1 cellular context compared by ENCODE assay signal in genomic region chr2:26351375-26352090, GRCh38.
TF ChIP-seq lines count a peak whose summit lies in the region.

No MANE protein-coding gene starts in this region.

TF ChIP-seq in WTC11, 78 proteins besides CTCF, POLR2A, EP300 and RAD21:
- TF ChIP-seq, protein P1, sequence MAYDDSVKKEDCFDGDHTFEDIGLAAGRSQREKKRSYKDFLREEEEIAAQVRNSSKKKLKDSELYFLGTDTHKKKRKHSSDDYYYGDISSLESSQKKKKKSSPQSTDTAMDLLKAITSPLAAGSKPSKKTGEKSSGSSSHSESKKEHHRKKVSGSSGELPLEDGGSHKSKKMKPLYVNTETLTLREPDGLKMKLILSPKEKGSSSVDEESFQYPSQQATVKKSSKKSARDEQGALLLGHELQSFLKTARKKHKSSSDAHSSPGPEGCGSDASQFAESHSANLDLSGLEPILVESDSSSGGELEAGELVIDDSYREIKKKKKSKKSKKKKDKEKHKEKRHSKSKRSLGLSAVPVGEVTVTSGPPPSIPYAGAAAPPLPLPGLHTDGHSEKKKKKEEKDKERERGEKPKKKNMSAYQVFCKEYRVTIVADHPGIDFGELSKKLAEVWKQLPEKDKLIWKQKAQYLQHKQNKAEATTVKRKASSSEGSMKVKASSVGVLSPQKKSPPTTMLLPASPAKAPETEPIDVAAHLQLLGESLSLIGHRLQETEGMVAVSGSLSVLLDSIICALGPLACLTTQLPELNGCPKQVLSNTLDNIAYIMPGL (CRISPR knock-in tag; IDR thresholded peaks at IDR 0.05): no peak
- no peak for TF ChIP-seq HMGA2 (CRISPR knock-in tag; IDR thresholded peaks at IDR 0.05)
- no peak for TF ChIP-seq MYBL2 (CRISPR knock-in tag; IDR thresholded peaks at IDR 0.05)
- TF ChIP-seq IRF1 (CRISPR knock-in tag; IDR thresholded peaks at IDR 0.05): no peak
- TF ChIP-seq ZNF138 (CRISPR knock-in tag; conservative IDR thresholded peaks at IDR 0.05): no peak
- no peak for TF ChIP-seq KAT7 (CRISPR knock-in tag; IDR thresholded peaks at IDR 0.05; ENCODE audit: borderline replicate concordance)
- TF ChIP-seq NR1H2 (CRISPR knock-in tag; IDR thresholded peaks at IDR 0.05): no peak
- TF ChIP-seq RELA (CRISPR knock-in tag; IDR thresholded peaks at IDR 0.05; ENCODE audit: borderline replicate concordance): no peak
